ENCODE assay signal across 17 cellular contexts in the genomic region with DNA sequence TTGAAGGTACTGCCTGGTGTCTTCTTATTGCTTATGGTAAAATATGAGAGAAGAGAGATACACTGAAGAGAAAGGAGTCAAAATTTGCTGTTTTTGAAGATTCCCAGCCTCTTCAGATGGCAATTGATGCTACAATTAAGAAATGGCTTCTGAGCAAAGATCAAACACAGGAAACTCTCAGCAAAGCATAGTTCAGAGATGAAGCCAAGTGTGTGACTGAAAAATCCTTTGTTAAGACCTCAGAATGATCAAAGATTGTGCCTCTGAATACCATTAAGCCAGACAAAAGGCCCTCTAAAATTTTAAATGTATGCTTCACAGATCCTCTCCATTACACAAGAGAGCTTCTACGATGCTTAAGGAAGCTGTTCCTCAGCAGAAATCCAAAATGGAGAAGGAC.
"Had no signal": no experiment of that assay in that cellular context is flagged by ENCODE, and none has a peak within 500 bp of the region (broad histone marks: within the 10 kb centered on the region; RNA-seq: fewer than 3 reads in every experiment).

No MANE protein-coding gene starts in this region.

- DNase-seq: activated CD4-positive, alpha-beta T cell treated with anti-CD3 and anti-CD28 coated beads, Interleukin-2, amount 50 U/mL, for 1 hour; activated CD4-positive, CD25-positive, alpha-beta regulatory T cell; hippocampal formation; kidney; left lung; mucosa of descending colon; natural killer cell; posterior cingulate gyrus; retina; stimulated activated naive B cell treated with anti-CD40 and anti-IgM and Interleukin-4, amounts not matched to agents 10 μg/mL and 1 μg/mL and 100 μg/mL, for 72 hours; thyroid gland; uterus had no signal

- H3K4me1 ChIP-seq: left lung, thyroid gland, uterus had no signal

- H3K27ac ChIP-seq: left lung, neutrophil, thyroid gland, uterus had no signal

- H3K27me3 ChIP-seq: left lung, neutrophil, thyroid gland, uterus had no signal

- H3K9me3 Mint-ChIP-seq: activated T-helper 17 cell treated with anti-CD3 and anti-CD28 coated beads, Interleukin-2, amount 50 U/mL, for 72 hours had no signal

- H3K4me3 Mint-ChIP-seq: activated T-helper 17 cell treated with anti-CD3 and anti-CD28 coated beads, Interleukin-2, amount 50 U/mL, for 72 hours; memory B cell; natural killer cell; stimulated activated naive B cell treated with anti-CD40 and anti-IgM and Interleukin-4, amounts not matched to agents 10 μg/mL and 1 μg/mL and 100 μg/mL, for 72 hours; T-helper 2 cell treated with Interferon-gamma antibody and Interleukin-4, amounts not matched to agents 5 μg/mL and 100 μg/mL, for 36 hours had no signal

- H3K36me3 Mint-ChIP-seq: natural killer cell had no signal

- ATAC-seq: esophagus mucosa; mucosa of descending colon; natural killer cell; stimulated activated naive B cell treated with anti-CD40 and anti-IgM and Interleukin-4, amounts not matched to agents 10 μg/mL and 1 μg/mL and 100 μg/mL, for 72 hours had no signal

- H3K27ac Mint-ChIP-seq: activated T-helper 17 cell treated with anti-CD3 and anti-CD28 coated beads, Interleukin-2, amount 50 U/mL, for 72 hours; memory B cell; natural killer cell; stimulated activated naive B cell treated with anti-CD40 and anti-IgM and Interleukin-4, amounts not matched to agents 10 μg/mL and 1 μg/mL and 100 μg/mL, for 72 hours; T-helper 2 cell treated with Interferon-gamma antibody and Interleukin-4, amounts not matched to agents 5 μg/mL and 100 μg/mL, for 36 hours had no signal

- H3K4me1 Mint-ChIP-seq: natural killer cell had no signal

- H3K9me3 ChIP-seq: neutrophil, thyroid gland, uterus had no signal

- H3K27me3 Mint-ChIP-seq: activated T-helper 17 cell treated with anti-CD3 and anti-CD28 coated beads, Interleukin-2, amount 50 U/mL, for 72 hours had no signal

- H3K36me3 ChIP-seq: left lung, neutrophil, thyroid gland, uterus had no signal

- H3K4me3 ChIP-seq: left lung, mucosa of descending colon, thyroid gland, uterus had no signal
